In genomic region chr1:224431726-224432125, GRCh38 we compare ENCODE assay signal across 8 cellular contexts. TPM values are rescaled to one million over a fixed set of nuclear protein-coding genes. Genes with fewer than 3 reads are reported as not detected.
DNase-seq lines count a peak whose midpoint lies in the region; ATAC-seq, FAIRE-seq and TF ChIP-seq lines count a peak whose summit lies in the region.

No MANE protein-coding gene starts in this region.

- intact Hi-C loops in HepG2 (cut with micrococcal nuclease; ENCODE audit: unreplicated experiment) = no loop called here

- peak overlapping the region; percentile 92 to 99 for H3K4me3 Mint-ChIP-seq in activated T-cell treated with anti-CD3 and anti-CD28 coated beads, Interleukin-2, amount 50 U/mL, for 72 hours
- H3K4me3 Mint-ChIP-seq in activated naive CD8-positive, alpha-beta T cell treated with anti-CD3 and anti-CD28 coated beads, Interleukin-2, amount 10 ng/mL, durations not matched to agents 7 days and 5 days = peak overlapping the region; percentile 82

- H3K27ac ChIP-seq in HepG2 (ENCODE audit: extremely low read length, insufficient read depth, low read length) (no peak overlapping the region), tibial nerve (peak overlapping the region in 3 of 4 donors; percentile 99), caudate nucleus (ENCODE audit: low read depth, low read length) (no peak overlapping the region)

- DNase-seq in activated T-cell treated with anti-CD3 and anti-CD28 coated beads, Interleukin-2, amount 50 U/mL, for 72 hours = no peak
- no peak for DNase-seq in activated T-cell treated with anti-CD3 and anti-CD28 coated beads, Interleukin-2, amount 50 U/mL, for 48 hours
- DNase-seq in activated naive CD8-positive, alpha-beta T cell treated with anti-CD3 and anti-CD28 coated beads, Interleukin-2, amount 10 ng/mL, durations not matched to agents 7 days and 5 days = no peak
- DNase-seq in HepG2 (ENCODE audit: low spot score) = no peak
- no peak for DNase-seq in tibial nerve (ENCODE audit: low spot score in 2 of 2)
- no peak for DNase-seq in HPDE6-E6E7 (ENCODE audit: extremely low spot score)
- DNase-seq in caudate nucleus (lab: John Stamatoyannopoulos, UW) = no peak
- DNase-seq in superior temporal gyrus (ENCODE audit: extremely low spot score) = no peak

- H3K9me3 Mint-ChIP-seq in activated T-cell treated with anti-CD3 and anti-CD28 coated beads, Interleukin-2, amount 50 U/mL, for 72 hours = no peaks in the 10 kb centered on the region
- no peaks in the 10 kb centered on the region for H3K9me3 Mint-ChIP-seq in activated naive CD8-positive, alpha-beta T cell treated with anti-CD3 and anti-CD28 coated beads, Interleukin-2, amount 10 ng/mL, durations not matched to agents 7 days and 5 days

- BruUV-seq in HepG2 (replicated peaks; lab: Mats Ljungman, UMichigan) = no TSS peak

- CTCF ChIA-PET in HepG2 (lab: Yijun Ruan, JAX; ENCODE audit: low intra/inter-chr PET ratio, low total read pairs) = no interaction called here

- H3K36me3 Mint-ChIP-seq in activated T-cell treated with anti-CD3 and anti-CD28 coated beads, Interleukin-2, amount 50 U/mL, for 72 hours (ENCODE audit: insufficient read depth in 2 of 2) = peaks cover 13 to 26% of the 10 kb centered on the region in 2 donors
- H3K36me3 Mint-ChIP-seq in activated naive CD8-positive, alpha-beta T cell treated with anti-CD3 and anti-CD28 coated beads, Interleukin-2, amount 10 ng/mL, durations not matched to agents 7 days and 5 days = peaks cover 23% of the 10 kb centered on the region

- no peak for FAIRE-seq in HepG2 (lab: Jason Lieb, UNC)

- H3K4me1 ChIP-seq in HepG2 (ENCODE audit: insufficient read depth, low read length) (peaks cover 45% of the 10 kb centered on the region), tibial nerve (peaks cover 0 to 73% (median 44%) of the 10 kb centered on the region in 4 donors)

- peak overlapping the region in 2 of 3 experiments; percentile 89 to 95; a peak in 4 of 6 replicates for H3K4me3 ChIP-seq in HepG2 (replicated peaks in 1 of 3; ENCODE audit: insufficient read depth in 1 of 3, low read depth in 2 of 3, low read length in 3 of 3)
- peak overlapping the region in 3 of 4 donors; percentile 94 to 97 (median 94) for H3K4me3 ChIP-seq in tibial nerve

- no peak for TF ChIP-seq CTCF in HepG2 (CRISPR knock-in tag; IDR thresholded peaks at IDR 0.05)
- no peak for TF ChIP-seq CTCF in tibial nerve (IDR thresholded peaks at IDR 0.05)

- peaks cover 2 to 16% of the 10 kb centered on the region in 2 experiments; a peak in 4 of 5 replicates for H3K36me3 ChIP-seq in HepG2 (replicated peaks in 1 of 2; ENCODE audit: control insufficient read depth in 1 of 2, insufficient read depth in 2 of 2, low read length in 2 of 2)
- H3K36me3 ChIP-seq in tibial nerve = peaks cover 0 to 7% (median 4%) of the 10 kb centered on the region in 3 donors

- no peak overlapping the region for H2AFZ ChIP-seq in HepG2 (ENCODE audit: low read length)

- peaks cover 72% of the 10 kb centered on the region for H3K4me1 Mint-ChIP-seq in activated T-cell treated with anti-CD3 and anti-CD28 coated beads, Interleukin-2, amount 50 U/mL, for 72 hours (ENCODE audit: low read depth)
- H3K4me1 Mint-ChIP-seq in activated naive CD8-positive, alpha-beta T cell treated with anti-CD3 and anti-CD28 coated beads, Interleukin-2, amount 10 ng/mL, durations not matched to agents 7 days and 5 days = peaks cover 40% of the 10 kb centered on the region

- POLR2A ChIA-PET in activated naive CD8-positive, alpha-beta T cell treated with anti-CD3 and anti-CD28 coated beads, Interleukin-2, amount 10 ng/mL, durations not matched to agents 7 days and 5 days (lab: Charles Lee) = interaction anchor here (0.6 to 2.4 kb wide), 8 partner anchors 11 to 203 kb away, joined by 3 to 6 read pairs (median 4); partner anchors contain the start of genes CNIH4 and NVL
- POLR2A ChIA-PET in HepG2 (lab: Yijun Ruan, JAX) = no interaction called here

- TF ChIP-seq POLR2A in HepG2 (IDR thresholded peaks at IDR 0.05; ENCODE audit: insufficient read depth in 1 of 2, low read depth in 2 of 2, low read length in 2 of 2) (no peak), tibial nerve (IDR thresholded peaks at IDR 0.05) (no peak)

- peaks cover 64% of the 10 kb centered on the region for H3K79me2 ChIP-seq in HepG2 (ENCODE audit: insufficient read depth, low read length)

- H4K20me1 ChIP-seq in HepG2 (ENCODE audit: insufficient read depth, low read length) = peaks cover 25% of the 10 kb centered on the region

- H3K4me2 ChIP-seq in HepG2 (ENCODE audit: low read depth, low read length) = peak overlapping the region; percentile 82

- TF ChIP-seq EP300 in HepG2 (IDR thresholded peaks at IDR 0.05; ENCODE audit: low read depth in 2 of 2, low read length in 2 of 2) (no peak), HepG2 (CRISPR knock-in tag; IDR thresholded peaks at IDR 0.05; ENCODE audit: borderline replicate concordance) (no peak), tibial nerve (IDR thresholded peaks at IDR 0.05) (no peak)

- TF ChIP-seq RAD21 in HepG2 (CRISPR knock-in tag; IDR thresholded peaks at IDR 0.05) = no peak

- H3K27ac Mint-ChIP-seq in activated T-cell treated with anti-CD3 and anti-CD28 coated beads, Interleukin-2, amount 50 U/mL, for 72 hours = peak overlapping the region; percentile 70
- peak overlapping the region; percentile 67 for H3K27ac Mint-ChIP-seq in activated naive CD8-positive, alpha-beta T cell treated with anti-CD3 and anti-CD28 coated beads, Interleukin-2, amount 10 ng/mL, durations not matched to agents 7 days and 5 days

- 60% methylated on average over 2 of the region's 2 CpGs for WGBS in HepG2 (ENCODE audit: low lambda C conversion rate)
- 6 to 11% methylated on average over 2 of the region's 2 CpGs for WGBS in tibial nerve, 2 donors

- H3K9me3 ChIP-seq in HepG2 (ENCODE audit: low read length) (no peaks in the 10 kb centered on the region), tibial nerve (no peaks in the 10 kb centered on the region)

- ATAC-seq in activated T-cell treated with anti-CD3 and anti-CD28 coated beads, Interleukin-2, amount 50 U/mL, for 72 hours (replicated peaks in 1 of 2) = no peak
- no peak for ATAC-seq in activated naive CD8-positive, alpha-beta T cell treated with anti-CD3 and anti-CD28 coated beads, Interleukin-2, amount 10 ng/mL, durations not matched to agents 7 days and 5 days (ENCODE audit: low read depth)
- no peak for ATAC-seq in HepG2

- H3K9ac ChIP-seq in HepG2 (ENCODE audit: insufficient read depth, low read depth, low read length) = peak overlapping the region; percentile 20; the same call in 1 of the 2 replicates

- in situ Hi-C loops in HepG2 (cut with HindIII; ENCODE audit: extremely low pct_ligation_motif_present, low pct_unique_long_range_greater_than_20kb) = no loop called here

- H3K27me3 ChIP-seq in HepG2 (ENCODE audit: control insufficient read depth in 1 of 2, insufficient read depth in 2 of 2, low read length in 2 of 2) (no peaks in the 10 kb centered on the region; a peak in 1 of 5 replicates), tibial nerve (no peaks in the 10 kb centered on the region)

- no peaks in the 10 kb centered on the region for H3K27me3 Mint-ChIP-seq in activated T-cell treated with anti-CD3 and anti-CD28 coated beads, Interleukin-2, amount 50 U/mL, for 72 hours (ENCODE audit: low read depth)
- no peaks in the 10 kb centered on the region for H3K27me3 Mint-ChIP-seq in activated naive CD8-positive, alpha-beta T cell treated with anti-CD3 and anti-CD28 coated beads, Interleukin-2, amount 10 ng/mL, durations not matched to agents 7 days and 5 days

TF ChIP-seq in HepG2, 621 proteins besides CTCF, POLR2A, EP300 and RAD21 (continues in another document):
- TF ChIP-seq ZNF329 (CRISPR knock-in tag; IDR thresholded peaks at IDR 0.05; ENCODE audit: low read depth) = no peak

RNA-seq across cellular contexts. Expression of gene WDR26, which starts 2.9 kb away (rescaled TPM):
- total RNA-seq in activated T-cell treated with anti-CD3 and anti-CD28 coated beads, Interleukin-2, amount 50 U/mL, for 72 hours = 10 to 100 TPM; 82.2 to 92.2 TPM
- 10 to 100 TPM; 90.2 to 92.0 TPM for total RNA-seq in activated naive CD8-positive, alpha-beta T cell treated with anti-CD3 and anti-CD28 coated beads, Interleukin-2, amount 10 ng/mL, durations not matched to agents 7 days and 5 days
- total RNA-seq in HepG2 (2016; rRNA removed; fragmentation: Illumina TruSeq; extraction: Trizol) (13.2 and 24.6 TPM in 2 replicates), tibial nerve (10 to 100 TPM; 61.5 to 78.7 (median 71.9) TPM)
- 2.7 and 3.3 TPM in 2 replicates for total RNA-seq in HepG2 (2016; cell fraction: cytosol; rRNA removed; fragmentation: Illumina TruSeq; extraction: Trizol; ENCODE audit: low read depth)
- 13.3 and 24.2 TPM in 2 replicates for total RNA-seq in HepG2 (2016; cell fraction: insoluble cytoplasmic fraction; rRNA removed; fragmentation: Illumina TruSeq; extraction: Trizol)
- 12.5 and 15.1 TPM in 2 replicates for total RNA-seq in HepG2 (2016; cell fraction: membrane; rRNA removed; fragmentation: Illumina TruSeq; extraction: Trizol)
- total RNA-seq in HepG2 (2016; cell fraction: nucleus; rRNA removed; fragmentation: Illumina TruSeq; extraction: Trizol) = 32.3 and 36.8 TPM in 2 replicates
- polyA plus RNA-seq in HepG2 (2011; rRNA removed) = 23.3 and 23.7 TPM in 2 replicates
- 8.6 and 13.7 TPM in 2 replicates for polyA plus RNA-seq in HepG2 (2011; cell fraction: cytosol; rRNA removed)
- 39.3 and 44.1 TPM in 2 replicates for polyA plus RNA-seq in HepG2 (2011; cell fraction: nucleus; rRNA removed)
- 39.2 and 40.9 TPM in 2 replicates for polyA plus RNA-seq in HepG2 (2012)
- 1.7 and 1.9 TPM in 2 replicates for polyA plus RNA-seq in HepG2 (2016; cell fraction: cytosol; fragmentation: Illumina TruSeq; extraction: Trizol; ENCODE audit: low read depth)
- polyA plus RNA-seq in HepG2 (2016; cell fraction: insoluble cytoplasmic fraction; fragmentation: Illumina TruSeq; extraction: Trizol; ENCODE audit: low read depth) = 30.4 and 32.4 TPM in 2 replicates
- polyA plus RNA-seq in HepG2 (2016; cell fraction: membrane; fragmentation: Illumina TruSeq; extraction: Trizol; ENCODE audit: low read depth) = 7.1 and 8.8 TPM in 2 replicates
- 48.4 and 49.1 TPM in 2 replicates for polyA plus RNA-seq in HepG2 (2016; cell fraction: nucleus; fragmentation: Illumina TruSeq; extraction: Trizol; ENCODE audit: insufficient read depth, low read depth)
- 29.3 and 32.7 TPM in 2 replicates for polyA minus RNA-seq in HepG2 (2011; rRNA and poly(A)+ RNA removed; ENCODE audit: low replicate concordance)
- 44.8 and 53.5 TPM in 2 replicates for polyA minus RNA-seq in HepG2 (2011; cell fraction: cytosol; rRNA and poly(A)+ RNA removed)
- 117 and 134 TPM in 2 replicates for polyA minus RNA-seq in HepG2 (2011; cell fraction: nucleus; rRNA and poly(A)+ RNA removed)

Comparison
In these comparisons a context has a peak if more than half of its experiments do, and no peak if none do; other contexts are left out.
1. H3K27ac ChIP-seq: peak in tibial nerve (3 of 4); none in HepG2 (single experiment) and caudate nucleus (single experiment).